Comparison of ENCODE assay signal across 1 cellular context in the genomic region with DNA sequence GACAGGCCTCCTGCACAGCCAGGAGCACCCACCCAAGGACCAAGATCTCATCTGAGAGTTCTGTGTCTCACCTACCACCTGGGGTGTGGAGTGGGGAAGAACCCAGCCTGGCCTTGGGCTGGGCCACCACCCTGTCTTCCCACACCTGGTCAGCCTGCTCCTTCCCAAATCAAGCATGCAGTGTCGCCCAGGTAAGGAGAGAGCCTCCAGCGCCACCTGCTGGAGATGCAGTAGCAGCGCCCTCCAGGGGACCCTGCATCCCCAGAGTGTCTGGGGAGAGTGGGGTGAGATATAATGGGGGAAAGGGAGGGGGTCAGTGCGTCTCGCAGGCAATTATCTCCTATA.
TF ChIP-seq lines count a peak whose summit lies in the region.

No MANE protein-coding gene starts in this region.

TF ChIP-seq in K562, 482 proteins besides CTCF, POLR2A, EP300 and RAD21 (continued from another document and continues in another):
- TF ChIP-seq BHLHE40 (IDR thresholded peaks at IDR 0.05; ENCODE audit: low read length) (peak; percentile 28; the same call in 1 of the 2 replicates), HNRNPLL (IDR thresholded peaks at IDR 0.05; ENCODE audit: low read depth, low read length, poor library complexity, severe bottlenecking) (no peak), ZNF766 (CRISPR knock-in tag; conservative IDR thresholded peaks at IDR 0.05) (peak; percentile 36; the same call in 1 of the 2 replicates), HMGN3 (IDR thresholded peaks at IDR 0.05; ENCODE audit: borderline replicate concordance, extremely low read depth, insufficient read length, low read depth, low read length) (no peak), GATAD2B (IDR thresholded peaks at IDR 0.05; ENCODE audit: borderline replicate concordance) (no peak), TEAD2 (tag; IDR thresholded peaks at IDR 0.05) (no peak), ZNF124 (CRISPR knock-in tag; IDR thresholded peaks at IDR 0.05) (no peak), TAF7 (tag; IDR thresholded peaks at IDR 0.05) (no peak), NCOA2 (IDR thresholded peaks at IDR 0.05; ENCODE audit: partially characterized antibody in 2 of 2) (no peak), MED1 (CRISPR knock-in tag; IDR thresholded peaks at IDR 0.05; ENCODE audit: borderline replicate concordance) (no peak), SMAD2 (IDR thresholded peaks at IDR 0.05; ENCODE audit: low read depth, low read length) (no peak), ZBTB17 (CRISPR knock-in tag; IDR thresholded peaks at IDR 0.05) (no peak), BRF1 (IDR thresholded peaks at IDR 0.05; ENCODE audit: borderline replicate concordance, extremely low read depth, insufficient read length) (no peak), ZNF384 (IDR thresholded peaks at IDR 0.05; ENCODE audit: low read depth, low read length) (no peak), U2AF1 (optimal IDR thresholded peaks at IDR 0.05; ENCODE audit: low read depth, low read length) (no peak), ZNF41 (CRISPR knock-in tag; conservative IDR thresholded peaks at IDR 0.05) (no peak), PHF20 (IDR thresholded peaks at IDR 0.05; ENCODE audit: partially characterized antibody) (no peak), MYC (IDR thresholded peaks at IDR 0.05; ENCODE audit: low read depth, low read length) (peak; percentile 40; the same call in 1 of the 2 replicates), MYC (CRISPR knock-in tag; IDR thresholded peaks at IDR 0.05; ENCODE audit: borderline replicate concordance, low read depth) (no peak), TSC22D4 (tag; IDR thresholded peaks at IDR 0.05) (no peak), SLC30A9 (CRISPR knock-in tag; IDR thresholded peaks at IDR 0.05) (no peak), TCF3 (CRISPR knock-in tag; IDR thresholded peaks at IDR 0.05) (peak; percentile 24; the same call in 1 of the 2 replicates), PHF8 (IDR thresholded peaks at IDR 0.05; ENCODE audit: borderline replicate concordance, low read length) (no peak), ERF (CRISPR knock-in tag; IDR thresholded peaks at IDR 0.05) (no peak), ZNF347 (CRISPR knock-in tag; IDR thresholded peaks at IDR 0.05; ENCODE audit: low read depth) (no peak), ZNF79 (CRISPR knock-in tag; IDR thresholded peaks at IDR 0.05; ENCODE audit: low read depth) (no peak), KHSRP (IDR thresholded peaks at IDR 0.05) (no peak), STAG1 (CRISPR knock-in tag; IDR thresholded peaks at IDR 0.05; ENCODE audit: borderline replicate concordance) (peak; percentile 90; the same call in 1 of the 2 replicates), DACH1 (IDR thresholded peaks at IDR 0.05; ENCODE audit: partially characterized antibody) (no peak), NFE2 (IDR thresholded peaks at IDR 0.05; ENCODE audit: low read depth) (no peak), RBM14 (IDR thresholded peaks at IDR 0.05; ENCODE audit: borderline replicate concordance, insufficient read depth, low read depth, low read length) (no peak), MCM2 (IDR thresholded peaks at IDR 0.05; ENCODE audit: low read depth) (no peak), PHB2 (IDR thresholded peaks at IDR 0.05; ENCODE audit: low read depth) (no peak), HIVEP1 (CRISPR knock-in tag; IDR thresholded peaks at IDR 0.05) (no peak), ZKSCAN8 (CRISPR knock-in tag; IDR thresholded peaks at IDR 0.05) (no peak), CAMTA2 (CRISPR knock-in tag; conservative IDR thresholded peaks at IDR 0.05) (no peak), EGR1 (conservative IDR thresholded peaks at IDR 0.05) (no peak), RBM17 (IDR thresholded peaks at IDR 0.05; ENCODE audit: borderline replicate concordance, low read depth, low read length) (no peak), MTA3 (IDR thresholded peaks at IDR 0.05; ENCODE audit: borderline replicate concordance) (peak; percentile 27; the same call in 1 of the 2 replicates), CBFA2T2 (conservative IDR thresholded peaks at IDR 0.05) (0 out of 2 replicates have a peak, but pooled peaks have one; percentile 19), NFIC (IDR thresholded peaks at IDR 0.05) (no peak), GABPB2 (CRISPR knock-in tag; conservative IDR thresholded peaks at IDR 0.05) (0 out of 2 replicates have a peak, but pooled peaks have one; percentile 60), CTBP1 (IDR thresholded peaks at IDR 0.05; ENCODE audit: borderline replicate concordance) (peak; percentile 76; the same call in 1 of the 2 replicates), DIDO1 (tag; IDR thresholded peaks at IDR 0.05; ENCODE audit: low read depth) (no peak), BCL6 (CRISPR knock-in tag; IDR thresholded peaks at IDR 0.05) (no peak), NR3C1 (CRISPR knock-in tag; IDR thresholded peaks at IDR 0.05) (no peak), CBFA2T3 (IDR thresholded peaks at IDR 0.05) (no peak), RAD51 (IDR thresholded peaks at IDR 0.05; ENCODE audit: borderline replicate concordance, low read depth) (no peak), RBM34 (IDR thresholded peaks at IDR 0.05; ENCODE audit: borderline replicate concordance, insufficient read depth, low read length) (no peak), ZNF764 (CRISPR knock-in tag; IDR thresholded peaks at IDR 0.05; ENCODE audit: low read depth) (no peak), RB1 (IDR thresholded peaks at IDR 0.05; ENCODE audit: low read depth) (peak; percentile 92), ZNF589 (CRISPR knock-in tag; IDR thresholded peaks at IDR 0.05; ENCODE audit: low read depth) (no peak), ZSCAN32 (CRISPR knock-in tag; IDR thresholded peaks at IDR 0.05) (no peak), ETV5 (CRISPR knock-in tag; IDR thresholded peaks at IDR 0.05; ENCODE audit: low read depth) (no peak), TGIF2 (CRISPR knock-in tag; IDR thresholded peaks at IDR 0.05) (no peak), SRSF1 (IDR thresholded peaks at IDR 0.05; ENCODE audit: low read depth, low read length) (no peak)
- TF ChIP-seq, protein P1, sequence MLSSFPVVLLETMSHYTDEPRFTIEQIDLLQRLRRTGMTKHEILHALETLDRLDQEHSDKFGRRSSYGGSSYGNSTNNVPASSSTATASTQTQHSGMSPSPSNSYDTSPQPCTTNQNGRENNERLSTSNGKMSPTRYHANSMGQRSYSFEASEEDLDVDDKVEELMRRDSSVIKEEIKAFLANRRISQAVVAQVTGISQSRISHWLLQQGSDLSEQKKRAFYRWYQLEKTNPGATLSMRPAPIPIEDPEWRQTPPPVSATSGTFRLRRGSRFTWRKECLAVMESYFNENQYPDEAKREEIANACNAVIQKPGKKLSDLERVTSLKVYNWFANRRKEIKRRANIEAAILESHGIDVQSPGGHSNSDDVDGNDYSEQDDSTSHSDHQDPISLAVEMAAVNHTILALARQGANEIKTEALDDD (IDR thresholded peaks at IDR 0.05), result no peak
- TF ChIP-seq, protein P2, sequence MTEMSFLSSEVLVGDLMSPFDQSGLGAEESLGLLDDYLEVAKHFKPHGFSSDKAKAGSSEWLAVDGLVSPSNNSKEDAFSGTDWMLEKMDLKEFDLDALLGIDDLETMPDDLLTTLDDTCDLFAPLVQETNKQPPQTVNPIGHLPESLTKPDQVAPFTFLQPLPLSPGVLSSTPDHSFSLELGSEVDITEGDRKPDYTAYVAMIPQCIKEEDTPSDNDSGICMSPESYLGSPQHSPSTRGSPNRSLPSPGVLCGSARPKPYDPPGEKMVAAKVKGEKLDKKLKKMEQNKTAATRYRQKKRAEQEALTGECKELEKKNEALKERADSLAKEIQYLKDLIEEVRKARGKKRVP (CRISPR knock-in tag; IDR thresholded peaks at IDR 0.05), result no peak
- TF ChIP-seq, protein P3, sequence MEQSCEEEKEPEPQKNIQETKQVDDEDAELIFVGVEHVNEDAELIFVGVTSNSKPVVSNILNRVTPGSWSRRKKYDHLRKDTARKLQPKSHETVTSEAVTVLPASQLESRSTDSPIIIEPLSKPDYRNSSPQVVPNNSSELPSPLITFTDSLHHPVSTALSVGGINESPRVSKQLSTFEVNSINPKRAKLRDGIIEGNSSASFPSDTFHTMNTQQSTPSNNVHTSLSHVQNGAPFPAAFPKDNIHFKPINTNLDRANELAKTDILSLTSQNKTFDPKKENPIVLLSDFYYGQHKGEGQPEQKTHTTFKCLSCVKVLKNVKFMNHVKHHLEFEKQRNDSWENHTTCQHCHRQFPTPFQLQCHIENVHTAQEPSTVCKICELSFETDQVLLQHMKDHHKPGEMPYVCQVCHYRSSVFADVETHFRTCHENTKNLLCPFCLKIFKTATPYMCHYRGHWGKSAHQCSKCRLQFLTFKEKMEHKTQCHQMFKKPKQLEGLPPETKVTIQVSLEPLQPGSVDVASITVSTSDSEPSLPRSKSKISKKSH (CRISPR knock-in tag; IDR thresholded peaks at IDR 0.05), result no peak
- TF ChIP-seq, protein P4, sequence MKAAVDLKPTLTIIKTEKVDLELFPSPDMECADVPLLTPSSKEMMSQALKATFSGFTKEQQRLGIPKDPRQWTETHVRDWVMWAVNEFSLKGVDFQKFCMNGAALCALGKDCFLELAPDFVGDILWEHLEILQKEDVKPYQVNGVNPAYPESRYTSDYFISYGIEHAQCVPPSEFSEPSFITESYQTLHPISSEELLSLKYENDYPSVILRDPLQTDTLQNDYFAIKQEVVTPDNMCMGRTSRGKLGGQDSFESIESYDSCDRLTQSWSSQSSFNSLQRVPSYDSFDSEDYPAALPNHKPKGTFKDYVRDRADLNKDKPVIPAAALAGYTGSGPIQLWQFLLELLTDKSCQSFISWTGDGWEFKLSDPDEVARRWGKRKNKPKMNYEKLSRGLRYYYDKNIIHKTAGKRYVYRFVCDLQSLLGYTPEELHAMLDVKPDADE (conservative IDR thresholded peaks at IDR 0.05; ENCODE audit: control insufficient read depth, low read depth, low read length), result no peak
- TF ChIP-seq, protein P5, sequence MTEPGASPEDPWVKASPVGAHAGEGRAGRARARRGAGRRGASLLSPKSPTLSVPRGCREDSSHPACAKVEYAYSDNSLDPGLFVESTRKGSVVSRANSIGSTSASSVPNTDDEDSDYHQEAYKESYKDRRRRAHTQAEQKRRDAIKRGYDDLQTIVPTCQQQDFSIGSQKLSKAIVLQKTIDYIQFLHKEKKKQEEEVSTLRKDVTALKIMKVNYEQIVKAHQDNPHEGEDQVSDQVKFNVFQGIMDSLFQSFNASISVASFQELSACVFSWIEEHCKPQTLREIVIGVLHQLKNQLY (CRISPR knock-in tag; conservative IDR thresholded peaks at IDR 0.05), result no peak
- TF ChIP-seq, protein P6, sequence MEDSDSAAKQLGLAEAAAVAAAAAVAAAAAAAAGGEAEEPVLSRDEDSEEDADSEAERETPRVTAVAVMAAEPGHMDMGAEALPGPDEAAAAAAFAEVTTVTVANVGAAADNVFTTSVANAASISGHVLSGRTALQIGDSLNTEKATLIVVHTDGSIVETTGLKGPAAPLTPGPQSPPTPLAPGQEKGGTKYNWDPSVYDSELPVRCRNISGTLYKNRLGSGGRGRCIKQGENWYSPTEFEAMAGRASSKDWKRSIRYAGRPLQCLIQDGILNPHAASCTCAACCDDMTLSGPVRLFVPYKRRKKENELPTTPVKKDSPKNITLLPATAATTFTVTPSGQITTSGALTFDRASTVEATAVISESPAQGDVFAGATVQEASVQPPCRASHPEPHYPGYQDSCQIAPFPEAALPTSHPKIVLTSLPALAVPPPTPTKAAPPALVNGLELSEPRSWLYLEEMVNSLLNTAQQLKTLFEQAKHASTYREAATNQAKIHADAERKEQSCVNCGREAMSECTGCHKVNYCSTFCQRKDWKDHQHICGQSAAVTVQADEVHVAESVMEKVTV (CRISPR knock-in tag; IDR thresholded peaks at IDR 0.05), result peak; percentile 97
- TF ChIP-seq, protein P7, sequence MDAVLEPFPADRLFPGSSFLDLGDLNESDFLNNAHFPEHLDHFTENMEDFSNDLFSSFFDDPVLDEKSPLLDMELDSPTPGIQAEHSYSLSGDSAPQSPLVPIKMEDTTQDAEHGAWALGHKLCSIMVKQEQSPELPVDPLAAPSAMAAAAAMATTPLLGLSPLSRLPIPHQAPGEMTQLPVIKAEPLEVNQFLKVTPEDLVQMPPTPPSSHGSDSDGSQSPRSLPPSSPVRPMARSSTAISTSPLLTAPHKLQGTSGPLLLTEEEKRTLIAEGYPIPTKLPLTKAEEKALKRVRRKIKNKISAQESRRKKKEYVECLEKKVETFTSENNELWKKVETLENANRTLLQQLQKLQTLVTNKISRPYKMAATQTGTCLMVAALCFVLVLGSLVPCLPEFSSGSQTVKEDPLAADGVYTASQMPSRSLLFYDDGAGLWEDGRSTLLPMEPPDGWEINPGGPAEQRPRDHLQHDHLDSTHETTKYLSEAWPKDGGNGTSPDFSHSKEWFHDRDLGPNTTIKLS (IDR thresholded peaks at IDR 0.05; ENCODE audit: borderline replicate concordance, low read depth), result no peak
- TF ChIP-seq, protein P8, sequence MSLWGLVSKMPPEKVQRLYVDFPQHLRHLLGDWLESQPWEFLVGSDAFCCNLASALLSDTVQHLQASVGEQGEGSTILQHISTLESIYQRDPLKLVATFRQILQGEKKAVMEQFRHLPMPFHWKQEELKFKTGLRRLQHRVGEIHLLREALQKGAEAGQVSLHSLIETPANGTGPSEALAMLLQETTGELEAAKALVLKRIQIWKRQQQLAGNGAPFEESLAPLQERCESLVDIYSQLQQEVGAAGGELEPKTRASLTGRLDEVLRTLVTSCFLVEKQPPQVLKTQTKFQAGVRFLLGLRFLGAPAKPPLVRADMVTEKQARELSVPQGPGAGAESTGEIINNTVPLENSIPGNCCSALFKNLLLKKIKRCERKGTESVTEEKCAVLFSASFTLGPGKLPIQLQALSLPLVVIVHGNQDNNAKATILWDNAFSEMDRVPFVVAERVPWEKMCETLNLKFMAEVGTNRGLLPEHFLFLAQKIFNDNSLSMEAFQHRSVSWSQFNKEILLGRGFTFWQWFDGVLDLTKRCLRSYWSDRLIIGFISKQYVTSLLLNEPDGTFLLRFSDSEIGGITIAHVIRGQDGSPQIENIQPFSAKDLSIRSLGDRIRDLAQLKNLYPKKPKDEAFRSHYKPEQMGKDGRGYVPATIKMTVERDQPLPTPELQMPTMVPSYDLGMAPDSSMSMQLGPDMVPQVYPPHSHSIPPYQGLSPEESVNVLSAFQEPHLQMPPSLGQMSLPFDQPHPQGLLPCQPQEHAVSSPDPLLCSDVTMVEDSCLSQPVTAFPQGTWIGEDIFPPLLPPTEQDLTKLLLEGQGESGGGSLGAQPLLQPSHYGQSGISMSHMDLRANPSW (CRISPR knock-in tag; IDR thresholded peaks at IDR 0.05), result no peak
- TF ChIP-seq, protein P9, sequence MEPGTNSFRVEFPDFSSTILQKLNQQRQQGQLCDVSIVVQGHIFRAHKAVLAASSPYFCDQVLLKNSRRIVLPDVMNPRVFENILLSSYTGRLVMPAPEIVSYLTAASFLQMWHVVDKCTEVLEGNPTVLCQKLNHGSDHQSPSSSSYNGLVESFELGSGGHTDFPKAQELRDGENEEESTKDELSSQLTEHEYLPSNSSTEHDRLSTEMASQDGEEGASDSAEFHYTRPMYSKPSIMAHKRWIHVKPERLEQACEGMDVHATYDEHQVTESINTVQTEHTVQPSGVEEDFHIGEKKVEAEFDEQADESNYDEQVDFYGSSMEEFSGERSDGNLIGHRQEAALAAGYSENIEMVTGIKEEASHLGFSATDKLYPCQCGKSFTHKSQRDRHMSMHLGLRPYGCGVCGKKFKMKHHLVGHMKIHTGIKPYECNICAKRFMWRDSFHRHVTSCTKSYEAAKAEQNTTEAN (CRISPR knock-in tag; IDR thresholded peaks at IDR 0.05), result no peak
